In genomic region chr14:24080888-24081738, GRCh38 we compare ENCODE assay signal across 8 cellular contexts. TPM values are rescaled to one million over a fixed set of nuclear protein-coding genes. Genes with fewer than 3 reads are reported as not detected.
DNase-seq lines count a peak whose midpoint lies in the region; ATAC-seq, FAIRE-seq and TF ChIP-seq lines count a peak whose summit lies in the region.

No MANE protein-coding gene starts in this region.

- H3K4me3 ChIP-seq in H7 (ENCODE audit: insufficient read depth, low read depth, low read length): peak overlapping the region; percentile 75
- peak overlapping the region; percentile 43 for H3K4me3 ChIP-seq in MG63
- peak overlapping the region; percentile 53 for H3K4me3 ChIP-seq in K562
- peak overlapping the region; percentile 61 to 86 (median 71) for H3K4me3 ChIP-seq in spleen

- TF ChIP-seq CTCF in GM10248 (IDR thresholded peaks at IDR 0.05; ENCODE audit: control extremely low read depth, extremely low read depth, low read depth, missing control alignments) (no peak), K562 (IDR thresholded peaks at IDR 0.05 in 2 of 3, conservative IDR thresholded peaks at IDR 0.05 in 1 of 3; ENCODE audit: insufficient read depth in 2 of 3, low read depth in 1 of 3, low read length in 3 of 3) (0 out of 6 replicates have a peak, but pooled peaks of 1 of the 3 experiments have one; percentile 0), spleen (IDR thresholded peaks at IDR 0.05 in 8 of 11, conservative IDR thresholded peaks at IDR 0.05 in 3 of 11) (peak in 1 of 11 experiments; percentile 13)

- H3K4me3 Mint-ChIP-seq in immature natural killer cell: peak overlapping the region; percentile 82 to 86 (median 85)

- no peaks in the 10 kb centered on the region for H3K36me3 Mint-ChIP-seq in immature natural killer cell

- H3K9me1 ChIP-seq in K562 (ENCODE audit: control insufficient read depth, insufficient read depth, low read length): no peaks in the 10 kb centered on the region

- peak overlapping the region; percentile 55 to 90 for H3K9ac ChIP-seq in K562 (ENCODE audit: insufficient read depth in 1 of 2, low read depth in 2 of 2, low read length in 2 of 2)

- H3K9me3 ChIP-seq in MG63 (no peaks in the 10 kb centered on the region), K562 (replicated peaks; ENCODE audit: control insufficient read depth, insufficient read depth, low read depth, low read length) (no peaks in the 10 kb centered on the region), spleen (no peaks in the 10 kb centered on the region)

- H3K9me3 Mint-ChIP-seq in immature natural killer cell: no peaks in the 10 kb centered on the region

- peak overlapping the region in 4 of 6 donors; percentile 55 to 68 (median 63) for H3K27ac Mint-ChIP-seq in immature natural killer cell

- H3K4me1 Mint-ChIP-seq in immature natural killer cell: peaks cover 11 to 13% of the 10 kb centered on the region in 2 donors

- peak overlapping the region; percentile 81 for H2AFZ ChIP-seq in K562 (ENCODE audit: low read depth, low read length)

- no peak for TF ChIP-seq EP300 in K562 (IDR thresholded peaks at IDR 0.05; ENCODE audit: low read length)

- ATAC-seq in K562: peak; percentile 94

- H3K36me3 ChIP-seq in H7 (replicated peaks; ENCODE audit: control insufficient read depth, insufficient read depth, low read length) (no peaks in the 10 kb centered on the region), MG63 (no peaks in the 10 kb centered on the region), K562 (ENCODE audit: control insufficient read depth, insufficient read depth, low read length) (no peaks in the 10 kb centered on the region), spleen (no peaks in the 10 kb centered on the region)

- DNase-seq in GM10248 (ENCODE audit: extremely low spot score) (peak; percentile 86), H7 (peak; percentile 94), MG63 (peak; percentile 38), T-helper 22 cell (ENCODE audit: low read depth) (peak; percentile 46), K562 (ENCODE audit: extremely low read depth in 1 of 4, low spot score in 3 of 4) (peak; percentile 79 to 86 (median 84)), immature natural killer cell (peak; percentile 45 to 51 (median 49)), spleen (peak; percentile 94), DMS114 treated with DMSO at 0.1 percent for 48 hours (lab: John Stamatoyannopoulos, UW; ENCODE audit: unreplicated experiment) (no peak)

- TF ChIP-seq POLR2A in K562 (conservative IDR thresholded peaks at IDR 0.05): peak; percentile 68
- TF ChIP-seq POLR2A in spleen (IDR thresholded peaks at IDR 0.05): peak in 1 of 3 donors; percentile 5

- H3K27ac ChIP-seq in K562 (ENCODE audit: extremely low read depth, low read depth, low read length) (peak overlapping the region; percentile 77), spleen (peak overlapping the region; percentile 35 to 91 (median 87))

- H3K27me3 ChIP-seq in H7 (ENCODE audit: control insufficient read depth, insufficient read depth, low read length) (peaks cover 21% of the 10 kb centered on the region), MG63 (no peaks in the 10 kb centered on the region), K562 (ENCODE audit: control insufficient read depth in 2 of 2, insufficient read depth in 2 of 2, low read length in 2 of 2) (no peaks in the 10 kb centered on the region), spleen (replicated peaks in 1 of 7) (peaks cover 0 to 16% (median 0%) of the 10 kb centered on the region in 7 donors)

- FAIRE-seq in K562 (lab: Jason Lieb, UNC): peak; percentile 87

- BruUV-seq in K562 (replicated peaks; lab: Mats Ljungman, UMichigan): no TSS peak

- peaks cover 18 to 34% of the 10 kb centered on the region in 2 experiments for H3K4me1 ChIP-seq in K562 (replicated peaks in 1 of 2; ENCODE audit: control insufficient read depth in 2 of 2, insufficient read depth in 2 of 2, low read length in 2 of 2)
- peaks cover 10 to 31% (median 18%) of the 10 kb centered on the region in 6 donors for H3K4me1 ChIP-seq in spleen

- CTCF ChIA-PET in GM10248 (lab: Yijun Ruan, JAX): interaction anchor here (1.0 to 8.5 kb wide), 14 partner anchors 9 to 492 kb away, joined by 3 to 100 read pairs (median 4); partner anchors contain the start of genes CIDEB, CPNE6, DCAF11 and IRF9
- CTCF ChIA-PET in K562 (lab: Yijun Ruan, JAX; ENCODE audit: low intra/inter-chr PET ratio): interaction anchor here (0.7 kb wide), 1 partner anchor 23 kb away, joined by 5 read pairs; no protein-coding TSS in a partner anchor

- H3K79me2 ChIP-seq in K562 (ENCODE audit: control insufficient read depth, insufficient read depth, low read length): no peaks in the 10 kb centered on the region

- WGBS in K562 (ENCODE audit: insufficient coverage, low coverage, missing lambda C conversion rate): 0% methylated on average over 23 of the region's 74 CpGs
- WGBS in spleen, 5 donors: 0 to 1% (median 0%) methylated on average over 35 to 74 of the region's 74 CpGs

- in situ Hi-C loops in K562 (cut with MboI): no loop called here

- no peaks in the 10 kb centered on the region for H4K20me1 ChIP-seq in K562 (replicated peaks; ENCODE audit: control insufficient read depth, insufficient read depth, low read length)

- POLR2A ChIA-PET in GM10248 (lab: Yijun Ruan, JAX): interaction anchor here (0.7 to 0.9 kb wide), 2 partner anchors 11 to 33 kb away, joined by 3 read pairs; partner anchors contain the start of gene DCAF11
- POLR2A ChIA-PET in K562 (lab: Yijun Ruan, JAX): interaction anchor here (0.7 to 5.5 kb wide), 10 partner anchors 9 to 190 kb away, joined by 3 to 40 read pairs (median 4); partner anchors contain the start of genes CPNE6, DCAF11, EMC9 and IRF9

- peak overlapping the region; percentile 69 for H3K4me2 ChIP-seq in K562 (ENCODE audit: insufficient read depth, low read length)

- intact Hi-C loops in K562 (cut with micrococcal nuclease): no loop called here
- intact Hi-C loops in spleen (cut with DNase I; ENCODE audit: low total_unique reads): no loop called here

- peaks cover 0 to 5% (median 0%) of the 10 kb centered on the region in 3 donors for H3K27me3 Mint-ChIP-seq in immature natural killer cell (ENCODE audit: low read depth in 3 of 3)

- no peak for TF ChIP-seq RAD21 in K562 (CRISPR knock-in tag; conservative IDR thresholded peaks at IDR 0.05 in 1 of 2, IDR thresholded peaks at IDR 0.05 in 1 of 2)

RNA-seq across cellular contexts. Expression of gene CPNE6, which starts 9.8 kb away (rescaled TPM):
- 0.04 TPM in 1 of 2 replicates, not detected in the other for total RNA-seq in H7 (2014; rRNA removed; shearing (Covaris generic))
- total RNA-seq in MG63 (2014; rRNA removed; shearing (Covaris generic); ENCODE audit: low replicate concordance): not detected in 2 replicates
- total RNA-seq in K562 (2011; cell fraction: chromatin; rRNA removed; ENCODE audit: low replicate concordance): not detected in 2 replicates
- 0.17 TPM in 1 of 2 replicates, not detected in the other for total RNA-seq in K562 (2011; cell fraction: nucleolus; rRNA removed)
- not detected in 2 replicates for total RNA-seq in K562 (2011; cell fraction: nucleoplasm; rRNA removed)
- total RNA-seq in K562 (2014; rRNA removed): not detected in 2 replicates
- not detected in 2 replicates for total RNA-seq in K562 (2014; rRNA removed; fragmentation: Illumina TruSeq; extraction: Trizol)
- total RNA-seq in K562 (2015; rRNA removed; fragmentation: Illumina TruSeq; extraction: Trizol): not detected in 2 replicates
- not detected in 2 replicates for total RNA-seq in K562 (2021)
- polyA plus RNA-seq in K562 (2011; rRNA removed): not detected in 2 replicates
- not detected in 2 replicates for polyA plus RNA-seq in K562 (2011; cell fraction: cytosol; rRNA removed)
- not detected in 2 replicates for polyA plus RNA-seq in K562 (2011; cell fraction: nucleus; rRNA removed)
- polyA plus RNA-seq in K562 (2012): 0.03 and 0.04 TPM in 2 replicates
- not detected in 2 replicates for polyA plus RNA-seq in K562 (2014; fragmentation: Illumina TruSeq; extraction: Trizol)
- not detected for polyA plus RNA-seq in K562 (2014; fragmentation: Nextera tagmentation; extraction: Ambion mirVana)
- not detected in 2 replicates for polyA plus RNA-seq in K562 (2014; rRNA removed)
- polyA minus RNA-seq in K562 (2011; rRNA and poly(A)+ RNA removed): not detected in 2 replicates
- polyA minus RNA-seq in K562 (2011; cell fraction: cytosol; rRNA and poly(A)+ RNA removed): not detected in 2 replicates
- not detected in 2 replicates for polyA minus RNA-seq in K562 (2011; cell fraction: nucleus; rRNA and poly(A)+ RNA removed)
- not detected for polyA plus RNA-seq in immature natural killer cell
- under 1 TPM in 1 of 7 donors, not detected in 6; 0.13 TPM for total RNA-seq in spleen
- under 1 TPM in 1 of 3 donors, not detected in 2; 0.03 TPM for polyA plus RNA-seq in spleen

RNA-seq across cellular contexts. Expression of gene PCK2, which starts 13.0 kb away (rescaled TPM):
- 73.7 and 80.1 TPM in 2 replicates for total RNA-seq in H7 (2014; rRNA removed; shearing (Covaris generic))
- total RNA-seq in MG63 (2014; rRNA removed; shearing (Covaris generic); ENCODE audit: low replicate concordance): 6.7 and 27.5 TPM in 2 replicates
- 21.3 and 53.1 TPM in 2 replicates for total RNA-seq in K562 (2011; cell fraction: chromatin; rRNA removed; ENCODE audit: low replicate concordance)
- 37.5 and 48.6 TPM in 2 replicates for total RNA-seq in K562 (2011; cell fraction: nucleolus; rRNA removed)
- 33.7 and 39.2 TPM in 2 replicates for total RNA-seq in K562 (2011; cell fraction: nucleoplasm; rRNA removed)
- total RNA-seq in K562 (2014; rRNA removed) (30.4 and 37.6 TPM in 2 replicates), K562 (2014; rRNA removed; fragmentation: Illumina TruSeq; extraction: Trizol) (12.0 and 13.6 TPM in 2 replicates), K562 (2015; rRNA removed; fragmentation: Illumina TruSeq; extraction: Trizol) (15.9 TPM in 2 replicates), K562 (2021) (55.8 and 60.9 TPM in 2 replicates), spleen (10 to 100 TPM; 31.4 to 52.3 (median 34.9) TPM)
- polyA plus RNA-seq in K562 (2011; rRNA removed) (33.8 and 39.5 TPM in 2 replicates), K562 (2014; fragmentation: Illumina TruSeq; extraction: Trizol) (42.5 and 58.2 TPM in 2 replicates), K562 (2014; fragmentation: Nextera tagmentation; extraction: Ambion mirVana) (1 to 10 TPM; 3.3 to 6.6 TPM), K562 (2014; rRNA removed) (50.1 and 52.8 TPM in 2 replicates), immature natural killer cell (10 to 100 TPM in 2 of 3 donors, 1 to 10 TPM in 1; 8.2 to 13.3 (median 12.0) TPM), spleen (10 to 100 TPM; 25.3 to 35.7 (median 27.9) TPM)
- polyA plus RNA-seq in K562 (2011; cell fraction: cytosol; rRNA removed): 53.3 and 74.4 TPM in 2 replicates
- polyA plus RNA-seq in K562 (2011; cell fraction: nucleus; rRNA removed): 45.9 and 59.9 TPM in 2 replicates
- polyA plus RNA-seq in K562 (2012): 32.5 and 132 TPM in 2 replicates
- polyA minus RNA-seq in K562 (2011; rRNA and poly(A)+ RNA removed): 16.1 and 23.4 TPM in 2 replicates
- polyA minus RNA-seq in K562 (2011; cell fraction: cytosol; rRNA and poly(A)+ RNA removed): 30.5 and 32.9 TPM in 2 replicates
- polyA minus RNA-seq in K562 (2011; cell fraction: nucleus; rRNA and poly(A)+ RNA removed): 16.2 and 19.1 TPM in 2 replicates

RNA-seq across cellular contexts. Expression of gene CARMIL3, which starts 29.3 kb away (rescaled TPM):
- 2.3 and 6.5 TPM in 2 replicates for total RNA-seq in H7 (2014; rRNA removed; shearing (Covaris generic))
- not detected in 2 replicates for total RNA-seq in MG63 (2014; rRNA removed; shearing (Covaris generic); ENCODE audit: low replicate concordance)
- 0.19 and 1.2 TPM in 2 replicates for total RNA-seq in K562 (2011; cell fraction: chromatin; rRNA removed; ENCODE audit: low replicate concordance)
- 0.13 and 0.17 TPM in 2 replicates for total RNA-seq in K562 (2011; cell fraction: nucleolus; rRNA removed)
- total RNA-seq in K562 (2011; cell fraction: nucleoplasm; rRNA removed): 0.23 and 0.37 TPM in 2 replicates
- total RNA-seq in K562 (2014; rRNA removed): not detected in 2 replicates
- not detected in 2 replicates for total RNA-seq in K562 (2014; rRNA removed; fragmentation: Illumina TruSeq; extraction: Trizol)
- 0.04 TPM in 1 of 2 replicates, not detected in the other for total RNA-seq in K562 (2015; rRNA removed; fragmentation: Illumina TruSeq; extraction: Trizol)
- total RNA-seq in K562 (2021): 0.11 TPM in 1 of 2 replicates, not detected in the other
- 0.05 TPM in 1 of 2 replicates, not detected in the other for polyA plus RNA-seq in K562 (2011; rRNA removed)
- polyA plus RNA-seq in K562 (2011; cell fraction: cytosol; rRNA removed): 0.01 and 0.06 TPM in 2 replicates
- 0.93 and 0.94 TPM in 2 replicates for polyA plus RNA-seq in K562 (2011; cell fraction: nucleus; rRNA removed)
- polyA plus RNA-seq in K562 (2012): 0.10 and 0.11 TPM in 2 replicates
- polyA plus RNA-seq in K562 (2014; fragmentation: Illumina TruSeq; extraction: Trizol): 0.01 TPM in 1 of 2 replicates, not detected in the other
- not detected for polyA plus RNA-seq in K562 (2014; fragmentation: Nextera tagmentation; extraction: Ambion mirVana)
- 0.07 TPM in 2 replicates for polyA plus RNA-seq in K562 (2014; rRNA removed)
- polyA minus RNA-seq in K562 (2011; rRNA and poly(A)+ RNA removed): not detected in 2 replicates
- polyA minus RNA-seq in K562 (2011; cell fraction: cytosol; rRNA and poly(A)+ RNA removed): not detected in 2 replicates
- 0.11 and 0.13 TPM in 2 replicates for polyA minus RNA-seq in K562 (2011; cell fraction: nucleus; rRNA and poly(A)+ RNA removed)
- under 1 TPM; 0.09 to 0.82 (median 0.32) TPM for polyA plus RNA-seq in immature natural killer cell
- total RNA-seq in spleen: 1 to 10 TPM in 6 of 7 donors, under 1 TPM in 1; 0.44 to 3.2 (median 1.5) TPM
- polyA plus RNA-seq in spleen: 1 to 10 TPM in 2 of 3 donors, under 1 TPM in 1; 0.39 to 1.8 (median 1.0) TPM

RNA-seq across cellular contexts. Expression of gene DCAF11, which starts 33.5 kb away (rescaled TPM):
- total RNA-seq in H7 (2014; rRNA removed; shearing (Covaris generic)): 70.4 and 90.1 TPM in 2 replicates
- 22.7 and 64.7 TPM in 2 replicates for total RNA-seq in MG63 (2014; rRNA removed; shearing (Covaris generic); ENCODE audit: low replicate concordance)
- total RNA-seq in K562 (2011; cell fraction: chromatin; rRNA removed; ENCODE audit: low replicate concordance): 36.2 and 69.8 TPM in 2 replicates
- total RNA-seq in K562 (2011; cell fraction: nucleolus; rRNA removed): 39.9 and 42.9 TPM in 2 replicates
- total RNA-seq in K562 (2011; cell fraction: nucleoplasm; rRNA removed): 35.7 and 38.2 TPM in 2 replicates
- total RNA-seq in K562 (2014; rRNA removed): 39.8 and 53.8 TPM in 2 replicates
- total RNA-seq in K562 (2014; rRNA removed; fragmentation: Illumina TruSeq; extraction: Trizol): 23.6 and 25.8 TPM in 2 replicates
- total RNA-seq in K562 (2015; rRNA removed; fragmentation: Illumina TruSeq; extraction: Trizol): 33.9 and 36.6 TPM in 2 replicates
- 32.6 and 36.4 TPM in 2 replicates for total RNA-seq in K562 (2021)
- polyA plus RNA-seq in K562 (2011; rRNA removed): 37.8 and 38.4 TPM in 2 replicates
- polyA plus RNA-seq in K562 (2011; cell fraction: cytosol; rRNA removed): 42.5 and 49.6 TPM in 2 replicates
- 43.0 and 49.6 TPM in 2 replicates for polyA plus RNA-seq in K562 (2011; cell fraction: nucleus; rRNA removed)
- 31.7 and 46.8 TPM in 2 replicates for polyA plus RNA-seq in K562 (2012)
- 42.2 and 43.9 TPM in 2 replicates for polyA plus RNA-seq in K562 (2014; fragmentation: Illumina TruSeq; extraction: Trizol)
- polyA plus RNA-seq in K562 (2014; fragmentation: Nextera tagmentation; extraction: Ambion mirVana): 1 to 10 TPM; 8.5 to 9.2 TPM
- 41.1 and 46.2 TPM in 2 replicates for polyA plus RNA-seq in K562 (2014; rRNA removed)
- 30.3 and 36.6 TPM in 2 replicates for polyA minus RNA-seq in K562 (2011; rRNA and poly(A)+ RNA removed)
- polyA minus RNA-seq in K562 (2011; cell fraction: cytosol; rRNA and poly(A)+ RNA removed): 20.1 and 22.3 TPM in 2 replicates
- polyA minus RNA-seq in K562 (2011; cell fraction: nucleus; rRNA and poly(A)+ RNA removed): 16.6 and 29.7 TPM in 2 replicates
- 100 to 1,000 TPM in 1 of 3 donors, 10 to 100 TPM in 2; 91.1 to 129 (median 98.2) TPM for polyA plus RNA-seq in immature natural killer cell
- total RNA-seq in spleen: 100 to 1,000 TPM in 2 of 7 donors, 10 to 100 TPM in 5; 73.8 to 110 (median 80.9) TPM
- polyA plus RNA-seq in spleen: 10 to 100 TPM; 28.7 to 42.5 (median 32.4) TPM

RNA-seq across cellular contexts. Expression of gene NRL, which starts 33.6 kb away (rescaled TPM):
- total RNA-seq in H7 (2014; rRNA removed; shearing (Covaris generic)): 0.87 and 2.1 TPM in 2 replicates
- total RNA-seq in MG63 (2014; rRNA removed; shearing (Covaris generic); ENCODE audit: low replicate concordance): 1.9 and 4.9 TPM in 2 replicates
- 1.1 and 2.4 TPM in 2 replicates for total RNA-seq in K562 (2011; cell fraction: chromatin; rRNA removed; ENCODE audit: low replicate concordance)
- total RNA-seq in K562 (2011; cell fraction: nucleolus; rRNA removed): 2.3 and 2.8 TPM in 2 replicates
- 2.3 and 3.1 TPM in 2 replicates for total RNA-seq in K562 (2011; cell fraction: nucleoplasm; rRNA removed)
- total RNA-seq in K562 (2014; rRNA removed) (2.2 and 2.4 TPM in 2 replicates), K562 (2014; rRNA removed; fragmentation: Illumina TruSeq; extraction: Trizol) (0.48 and 0.65 TPM in 2 replicates), K562 (2015; rRNA removed; fragmentation: Illumina TruSeq; extraction: Trizol) (1.5 and 1.8 TPM in 2 replicates), K562 (2021) (2.4 and 2.7 TPM in 2 replicates), spleen (1 to 10 TPM; 2.0 to 7.8 (median 4.2) TPM)
- polyA plus RNA-seq in K562 (2011; rRNA removed) (1.0 and 1.5 TPM in 2 replicates), K562 (2014; fragmentation: Illumina TruSeq; extraction: Trizol) (1.0 and 1.5 TPM in 2 replicates), K562 (2014; fragmentation: Nextera tagmentation; extraction: Ambion mirVana) (under 1 TPM in 1 of 2 experiments, not detected in 1; 0.07 TPM), K562 (2014; rRNA removed) (1.9 and 2.0 TPM in 2 replicates), immature natural killer cell (1 to 10 TPM; 2.8 to 4.1 (median 3.0) TPM), spleen (1 to 10 TPM; 2.7 to 4.7 (median 3.7) TPM)
- 1.5 and 4.1 TPM in 2 replicates for polyA plus RNA-seq in K562 (2011; cell fraction: cytosol; rRNA removed)
- 1.2 and 1.7 TPM in 2 replicates for polyA plus RNA-seq in K562 (2011; cell fraction: nucleus; rRNA removed)
- polyA plus RNA-seq in K562 (2012): 0.95 and 2.1 TPM in 2 replicates
- 0.74 and 1.0 TPM in 2 replicates for polyA minus RNA-seq in K562 (2011; rRNA and poly(A)+ RNA removed)
- 0.57 and 0.73 TPM in 2 replicates for polyA minus RNA-seq in K562 (2011; cell fraction: cytosol; rRNA and poly(A)+ RNA removed)
- 1.3 and 3.0 TPM in 2 replicates for polyA minus RNA-seq in K562 (2011; cell fraction: nucleus; rRNA and poly(A)+ RNA removed)
